Comparison of ENCODE assay signal across 9 cellular contexts in genomic region chr12:124524231-124524925, GRCh38. TPM values are rescaled to one million over a fixed set of nuclear protein-coding genes. Genes with fewer than 3 reads are reported as not detected.
A peak's percentile ranks its signal among the peaks of the same experiment; 100 is the strongest.
DNase-seq lines count a peak whose midpoint lies in the region; ATAC-seq, FAIRE-seq and TF ChIP-seq lines count a peak whose summit lies in the region.
"Had no signal": no experiment of that assay in that cellular context is flagged by ENCODE, and none has a peak within 500 bp of the region (broad histone marks: within the 10 kb centered on the region; RNA-seq: fewer than 3 reads in every experiment).

No MANE protein-coding gene starts in this region.

- TF ChIP-seq CTCF in HFF-Myc (IDR thresholded peaks at IDR 0.05; ENCODE audit: low read depth, low read length, missing control alignments): no peak
- no peak for TF ChIP-seq CTCF in K562 (IDR thresholded peaks at IDR 0.05 in 2 of 3, conservative IDR thresholded peaks at IDR 0.05 in 1 of 3; ENCODE audit: insufficient read depth in 2 of 3, low read depth in 1 of 3, low read length in 3 of 3)
- no peak for TF ChIP-seq CTCF in keratinocyte (optimal IDR thresholded peaks at IDR 0.05 in 1 of 3, IDR thresholded peaks at IDR 0.05 in 1 of 3, conservative IDR thresholded peaks at IDR 0.05 in 1 of 3; ENCODE audit: extremely low read depth in 1 of 3, insufficient read depth in 2 of 3, low read length in 3 of 3)
- no peak for TF ChIP-seq CTCF in tibial artery (IDR thresholded peaks at IDR 0.05)
- TF ChIP-seq CTCF in CD14-positive monocyte (IDR thresholded peaks at IDR 0.05): no peak

- CTCF ChIA-PET in K562 (lab: Yijun Ruan, JAX; ENCODE audit: low intra/inter-chr PET ratio): no interaction called here

- no peaks in the 10 kb centered on the region for H3K9me3 Mint-ChIP-seq in CD14-positive monocyte

- H3K79me2 ChIP-seq in K562 (ENCODE audit: control insufficient read depth, insufficient read depth, low read length): peaks cover 29% of the 10 kb centered on the region; the same call in 2 of the 3 replicates
- peaks cover 43% of the 10 kb centered on the region for H3K79me2 ChIP-seq in keratinocyte (ENCODE audit: control insufficient read depth, insufficient read depth, low read length)

- BruUV-seq in K562 (replicated peaks; lab: Mats Ljungman, UMichigan): no TSS peak

- H3K27ac ChIP-seq in K562 (ENCODE audit: extremely low read depth, low read depth, low read length): no peak overlapping the region
- H3K27ac ChIP-seq in keratinocyte (ENCODE audit: control insufficient read depth, insufficient read depth, low read length): peak overlapping the region; percentile 66
- H3K27ac ChIP-seq in tibial artery: peak overlapping the region; percentile 57 to 66
- H3K27ac ChIP-seq: colonic mucosa had no signal

- TF ChIP-seq RAD21 in K562 (CRISPR knock-in tag; conservative IDR thresholded peaks at IDR 0.05 in 1 of 2, IDR thresholded peaks at IDR 0.05 in 1 of 2): no peak

- peaks cover 64 to 83% of the 10 kb centered on the region in 2 donors for H3K36me3 Mint-ChIP-seq in CD14-positive monocyte

- no peak overlapping the region for H3K4me3 ChIP-seq in HFF-Myc (replicated peaks; ENCODE audit: low read depth, low read length)
- H3K4me3 ChIP-seq in K562: no peak overlapping the region
- H3K4me3 ChIP-seq in keratinocyte (ENCODE audit: control insufficient read depth in 2 of 3, extremely low read depth in 1 of 3, insufficient read depth in 2 of 3, low read depth in 1 of 3, low read length in 3 of 3): no peak overlapping the region
- H3K4me3 ChIP-seq in tibial artery: no peak overlapping the region
- H3K4me3 ChIP-seq: colonic mucosa had no signal

- H3K27ac Mint-ChIP-seq in CD14-positive monocyte: peak overlapping the region in 3 of 7 donors; percentile 8 to 41 (median 37)
- H3K27ac Mint-ChIP-seq: activated CD4-positive, alpha-beta T cell treated with anti-CD3 and anti-CD28 coated beads for 36 hours had no signal

- H3K27me3 ChIP-seq in K562 (ENCODE audit: control insufficient read depth in 2 of 2, insufficient read depth in 2 of 2, low read length in 2 of 2) (no peaks in the 10 kb centered on the region), keratinocyte (ENCODE audit: control insufficient read depth, extremely low read depth, insufficient read depth, low read length) (no peaks in the 10 kb centered on the region), tibial artery (no peaks in the 10 kb centered on the region)
- H3K27me3 ChIP-seq: colonic mucosa had no signal

- H3K9ac ChIP-seq in K562 (ENCODE audit: insufficient read depth in 1 of 2, low read depth in 2 of 2, low read length in 2 of 2): peak overlapping the region in 1 of 2 experiments; percentile 39; a peak in 2 of 4 replicates
- peak overlapping the region; percentile 39 for H3K9ac ChIP-seq in keratinocyte (ENCODE audit: control insufficient read depth, extremely low read depth, insufficient read depth, low read length)

- 63% methylated on average over 13 of the region's 13 CpGs for WGBS in K562 (ENCODE audit: insufficient coverage, low coverage, missing lambda C conversion rate)

- TF ChIP-seq EP300 in K562 (IDR thresholded peaks at IDR 0.05; ENCODE audit: low read length): no peak

- H3K9me1 ChIP-seq in K562 (ENCODE audit: control insufficient read depth, insufficient read depth, low read length) (no peaks in the 10 kb centered on the region), keratinocyte (ENCODE audit: control insufficient read depth, extremely low read depth, insufficient read depth, low read length) (peaks cover 10% of the 10 kb centered on the region)

- TF ChIP-seq POLR2A in K562 (conservative IDR thresholded peaks at IDR 0.05): no peak

- peaks cover 0 to 2% (median 1%) of the 10 kb centered on the region in 3 donors for H3K27me3 Mint-ChIP-seq in CD14-positive monocyte (ENCODE audit: low read depth in 3 of 3)
- H3K27me3 Mint-ChIP-seq: activated CD4-positive, alpha-beta T cell treated with anti-CD3 and anti-CD28 coated beads for 36 hours had no signal

- dilution Hi-C loops in keratinocyte (cut with MboI; ENCODE audit: extremely low pct_ligation_motif_present, low sequenced_read_pairs): no loop called here

- POLR2A ChIA-PET in K562 (lab: Yijun Ruan, JAX): interaction anchor here (0.6 kb wide), 2 partner anchors 9 to 12 kb away, joined by 3 read pairs; no protein-coding TSS in a partner anchor

- H4K20me1 ChIP-seq in K562 (replicated peaks; ENCODE audit: control insufficient read depth, insufficient read depth, low read length) (peaks cover 5% of the 10 kb centered on the region), keratinocyte (ENCODE audit: control insufficient read depth, extremely low read depth, insufficient read depth, low read length) (peaks cover 3% of the 10 kb centered on the region)

- 0 out of 3 replicates have a peak, but pooled peaks cover 5% of the 10 kb centered on the region for H3K36me3 ChIP-seq in K562 (ENCODE audit: control insufficient read depth, insufficient read depth, low read length)
- H3K36me3 ChIP-seq in keratinocyte (ENCODE audit: control insufficient read depth in 2 of 2, extremely low read depth in 1 of 2, insufficient read depth in 2 of 2, low read length in 2 of 2): no peaks in the 10 kb centered on the region
- no peaks in the 10 kb centered on the region for H3K36me3 ChIP-seq in tibial artery
- H3K36me3 ChIP-seq: colonic mucosa had no signal

- H3K9me3 ChIP-seq in K562 (replicated peaks; ENCODE audit: control insufficient read depth, insufficient read depth, low read depth, low read length) (no peaks in the 10 kb centered on the region), keratinocyte (ENCODE audit: control insufficient read depth, low read depth, low read length) (no peaks in the 10 kb centered on the region), tibial artery (no peaks in the 10 kb centered on the region)
- H3K9me3 ChIP-seq: colonic mucosa had no signal

- peak; percentile 81 for DNase-seq in HFF-Myc (ENCODE audit: extremely low read depth, low read depth)
- DNase-seq in K562 (ENCODE audit: extremely low read depth in 1 of 4, low spot score in 3 of 4): no peak
- no peak for DNase-seq in keratinocyte (ENCODE audit: low read depth, low spot score)
- DNase-seq in tibial artery: no peak
- no peak for DNase-seq in CD14-positive monocyte (ENCODE audit: low spot score)
- no peak for DNase-seq in cardiac septum (ENCODE audit: low spot score)
- no peak for DNase-seq in NOMO-1 treated with dmso at 0.1 percent for 144 hours (lab: John Stamatoyannopoulos, UW; ENCODE audit: unreplicated experiment)
- DNase-seq: activated CD4-positive, alpha-beta T cell treated with anti-CD3 and anti-CD28 coated beads for 36 hours; colonic mucosa had no signal

- H3K4me1 ChIP-seq in K562 (replicated peaks in 1 of 2; ENCODE audit: control insufficient read depth in 2 of 2, insufficient read depth in 2 of 2, low read length in 2 of 2): peaks cover under 1 to 38% of the 10 kb centered on the region in 2 experiments; a peak in 3 of 5 replicates
- H3K4me1 ChIP-seq in keratinocyte (ENCODE audit: control insufficient read depth, extremely low read depth, insufficient read depth, low read length): peaks cover 75% of the 10 kb centered on the region
- peaks cover 11 to 67% (median 56%) of the 10 kb centered on the region in 4 donors for H3K4me1 ChIP-seq in tibial artery

- in situ Hi-C loops in K562 (cut with MboI): no loop called here

- no peak for ATAC-seq in K562
- ATAC-seq: activated CD4-positive, alpha-beta T cell treated with anti-CD3 and anti-CD28 coated beads for 36 hours had no signal

- intact Hi-C loops in K562 (cut with micrococcal nuclease): no loop called here
- intact Hi-C loops in tibial artery (cut with DNase I; ENCODE audit: low total_unique reads): no loop called here
- intact Hi-C loops in CD14-positive monocyte (cut with micrococcal nuclease): no loop called here
- intact Hi-C loops in cardiac septum (cut with DNase I): no loop called here

- FAIRE-seq in K562 (lab: Jason Lieb, UNC) (no peak), keratinocyte (lab: Jason Lieb, UNC) (peak; percentile 83)

- no peak overlapping the region for H3K4me3 Mint-ChIP-seq in CD14-positive monocyte
- H3K4me3 Mint-ChIP-seq: activated CD4-positive, alpha-beta T cell treated with anti-CD3 and anti-CD28 coated beads for 36 hours had no signal

- peaks cover 31% of the 10 kb centered on the region for H3K4me1 Mint-ChIP-seq in CD14-positive monocyte

- H2AFZ ChIP-seq in K562 (ENCODE audit: low read depth, low read length) (no peak overlapping the region), keratinocyte (ENCODE audit: control insufficient read depth, low read length) (no peak overlapping the region)

- H3K4me2 ChIP-seq in K562 (ENCODE audit: insufficient read depth, low read length) (no peak overlapping the region), keratinocyte (ENCODE audit: control insufficient read depth, extremely low read depth, insufficient read depth, low read depth, low read length) (peak overlapping the region; percentile 39)

RNA-seq across cellular contexts. Expression of gene NCOR2, which starts 43.0 kb away (rescaled TPM):
- 66.7 and 165 TPM in 2 replicates for total RNA-seq in K562 (2011; cell fraction: chromatin; rRNA removed; ENCODE audit: low replicate concordance)
- 51.9 and 54.2 TPM in 2 replicates for total RNA-seq in K562 (2011; cell fraction: nucleolus; rRNA removed)
- 57.6 and 83.1 TPM in 2 replicates for total RNA-seq in K562 (2011; cell fraction: nucleoplasm; rRNA removed)
- total RNA-seq in K562 (2014; rRNA removed) (18.2 and 22.3 TPM in 2 replicates), K562 (2014; rRNA removed; fragmentation: Illumina TruSeq; extraction: Trizol) (2.8 and 4.1 TPM in 2 replicates), K562 (2015; rRNA removed; fragmentation: Illumina TruSeq; extraction: Trizol) (8.1 and 8.4 TPM in 2 replicates), K562 (2021) (124 and 126 TPM in 2 replicates), cardiac septum (159 TPM)
- polyA plus RNA-seq in K562 (2011; rRNA removed) (3.1 and 4.2 TPM in 2 replicates), K562 (2014; fragmentation: Illumina TruSeq; extraction: Trizol) (22.6 and 36.3 TPM in 2 replicates), K562 (2014; fragmentation: Nextera tagmentation; extraction: Ambion mirVana) (under 1 TPM; 0.18 to 0.20 TPM), K562 (2014; rRNA removed) (24.9 and 29.2 TPM in 2 replicates), keratinocyte (4.7 to 10.3 TPM (median 5.0 TPM) in 3 replicates), CD14-positive monocyte (1 to 10 TPM; 4.7 to 5.5 TPM)
- 4.1 and 9.7 TPM in 2 replicates for polyA plus RNA-seq in K562 (2011; cell fraction: cytosol; rRNA removed)
- 20.4 and 29.6 TPM in 2 replicates for polyA plus RNA-seq in K562 (2011; cell fraction: nucleus; rRNA removed)
- polyA plus RNA-seq in K562 (2012): 56.5 and 65.0 TPM in 2 replicates
- polyA minus RNA-seq in K562 (2011; rRNA and poly(A)+ RNA removed): 7.3 and 9.9 TPM in 2 replicates
- polyA minus RNA-seq in K562 (2011; cell fraction: cytosol; rRNA and poly(A)+ RNA removed): 27.1 and 60.8 TPM in 2 replicates
- 18.8 and 19.2 TPM in 2 replicates for polyA minus RNA-seq in K562 (2011; cell fraction: nucleus; rRNA and poly(A)+ RNA removed)
- polyA plus RNA-seq in keratinocyte (2011; ENCODE audit: low read depth): 31.0 TPM
- polyA plus RNA-seq in keratinocyte (2011; cell fraction: cytosol; rRNA removed): 6.5 and 20.0 TPM in 2 replicates
- polyA plus RNA-seq in keratinocyte (2011; cell fraction: nucleus; rRNA removed): 43.3 and 69.5 TPM in 2 replicates
- polyA plus RNA-seq in keratinocyte (2012; ENCODE audit: low replicate concordance): 35.3 and 75.7 TPM in 2 replicates
- 19.3 to 59.5 TPM (median 23.6 TPM) in 3 replicates for polyA minus RNA-seq in keratinocyte
- 40.7 TPM for polyA minus RNA-seq in keratinocyte (2011; cell fraction: cytosol; rRNA and poly(A)+ RNA removed)
- 50.3 and 64.5 TPM in 2 replicates for polyA minus RNA-seq in keratinocyte (2011; cell fraction: nucleus; rRNA and poly(A)+ RNA removed)
